ENCODE assay signal across 19 cellular contexts in the genomic region with DNA sequence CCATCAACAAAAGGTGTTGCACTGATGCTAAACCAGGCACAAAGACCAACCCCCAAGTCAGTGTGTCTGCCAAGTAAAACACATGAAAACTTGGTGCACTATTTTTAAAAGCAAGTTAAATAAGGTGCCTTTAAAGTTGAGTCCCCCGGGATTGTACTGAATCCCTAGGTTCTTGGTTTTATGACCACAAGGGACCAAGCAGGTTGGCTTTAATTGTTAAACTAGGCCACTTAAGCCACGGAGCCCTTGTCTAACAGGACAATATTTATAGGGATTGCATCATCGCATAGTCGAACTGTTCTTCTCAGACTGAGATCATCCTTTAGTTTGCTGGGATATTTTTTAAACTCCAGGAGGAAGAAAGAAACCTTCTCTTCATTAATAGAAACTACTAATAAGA.
"Had no signal": no experiment of that assay in that cellular context is flagged by ENCODE, and none has a peak within 500 bp of the region (broad histone marks: within the 10 kb centered on the region; RNA-seq: fewer than 3 reads in every experiment).

No MANE protein-coding gene starts in this region.

- ATAC-seq: activated CD4-positive, CD25-positive, alpha-beta regulatory T cell treated with anti-CD3 and anti-CD28 coated beads, Interleukin-2, amount 50 U/mL, for 24 hours; activated T-cell treated with anti-CD3 and anti-CD28 coated beads, Interleukin-2, amount 50 U/mL, for 4 hours; gastrocnemius medialis; left lobe of liver; stimulated activated naive CD8-positive, alpha-beta T cell treated with anti-CD3 and anti-CD28 coated beads, Interleukin-15, Interleukin-2, amounts not matched to agents 100 U/mL and 50 U/mL, for 24 hours had no signal

- H3K27ac ChIP-seq: breast epithelium, coronary artery, gastrocnemius medialis, tibial artery had no signal

- H3K4me1 ChIP-seq: breast epithelium, gastrocnemius medialis, tibial artery had no signal

- H3K4me3 ChIP-seq: breast epithelium, coronary artery, gastrocnemius medialis, tibial artery had no signal

- H3K9me3 ChIP-seq: breast epithelium had no signal

- H3K27me3 ChIP-seq: breast epithelium, gastrocnemius medialis, tibial artery had no signal

- H3K36me3 ChIP-seq: breast epithelium, gastrocnemius medialis, tibial artery had no signal

- DNase-seq: activated CD4-positive, alpha-beta T cell treated with anti-CD3 and anti-CD28 coated beads, Interleukin-2, amount 10 ng/mL, durations not matched to agents 7 days and 5 days; activated CD8-positive, alpha-beta memory T cell treated with anti-CD3 and anti-CD28 coated beads, Interleukin-2, amount 50 U/mL, for 4 hours; activated naive CD4-positive, alpha-beta T cell treated with anti-CD3 and anti-CD28 coated beads for 36 hours; activated T-cell treated with anti-CD3 and anti-CD28 coated beads, Interleukin-2, amount 50 U/mL, for 4 hours; aorta; erythroblast; gastrocnemius medialis; head of caudate nucleus; nephron progenitor cell; nucleus accumbens; stimulated activated CD4-positive, alpha-beta T cell treated with anti-CD3 and anti-CD28 coated beads, Interleukin-2, amount 100 ng/mL, for 24 hours; stimulated activated naive CD8-positive, alpha-beta T cell treated with anti-CD3 and anti-CD28 coated beads, Interleukin-15, Interleukin-2, amounts not matched to agents 100 U/mL and 50 U/mL, for 24 hours; substantia nigra; T-helper 9 cell; tibial artery had no signal
